ENCODE assay signal across 1 cellular context in the genomic region with DNA sequence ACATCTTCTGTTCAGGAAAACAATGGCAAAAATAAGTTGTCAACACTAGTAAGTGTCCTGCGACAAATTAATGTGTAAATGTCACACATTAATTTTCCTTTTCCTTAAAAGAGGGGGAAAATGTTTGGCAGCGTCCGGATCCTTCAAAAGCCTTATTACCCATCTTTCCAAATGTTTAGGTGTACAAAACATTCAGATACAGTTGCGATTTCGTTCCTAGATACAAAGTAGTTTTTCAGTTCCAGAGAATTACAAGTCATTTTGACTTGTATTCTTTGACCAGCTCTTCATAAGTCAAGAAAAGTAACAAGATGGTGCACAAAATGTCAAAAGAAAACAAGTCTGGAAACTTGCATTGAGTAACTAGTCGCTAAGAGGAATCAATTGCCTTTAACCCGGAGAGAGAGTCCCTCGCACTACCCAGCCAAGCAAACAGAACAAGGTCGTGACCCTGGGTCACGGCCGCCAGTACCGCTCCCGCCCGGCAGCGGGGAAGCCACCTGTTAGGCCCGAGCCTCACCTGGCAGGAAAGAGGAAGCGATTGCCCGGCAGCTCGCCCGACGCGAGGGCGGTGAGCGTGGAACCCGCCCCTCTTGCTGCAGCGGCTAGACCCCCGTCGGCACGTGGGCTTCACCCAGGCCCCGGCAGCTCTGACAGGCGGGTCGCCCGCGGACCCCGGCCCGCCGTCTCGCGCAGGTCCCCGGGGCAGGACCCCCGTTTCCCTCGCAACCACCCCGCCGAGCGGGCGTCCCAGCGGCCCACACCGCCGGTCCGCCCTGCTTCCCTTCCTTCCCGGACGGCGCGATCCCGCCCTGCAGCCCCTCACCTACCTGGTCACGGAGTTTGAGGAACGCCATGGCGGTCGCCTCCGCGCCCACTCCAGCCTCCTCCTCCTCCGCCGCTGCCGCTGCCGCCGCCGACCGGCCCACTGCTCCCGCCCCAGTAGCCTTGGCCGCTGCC.
TF ChIP-seq lines count a peak whose summit lies in the region.

No MANE protein-coding gene starts in this region.

TF ChIP-seq in GM12878, 131 proteins besides CTCF, POLR2A, EP300 and RAD21 (continued from another document and continues in another):
- no peak for TF ChIP-seq ZNF592 (IDR thresholded peaks at IDR 0.05)
- no peak for TF ChIP-seq POU2F2 (IDR thresholded peaks at IDR 0.05; ENCODE audit: borderline replicate concordance, low read depth, low read length)
- no peak for TF ChIP-seq KAT2A (conservative IDR thresholded peaks at IDR 0.05; ENCODE audit: control insufficient read depth, low read depth, low read length)
- peak; percentile 96 for TF ChIP-seq TCF3 (IDR thresholded peaks at IDR 0.05; ENCODE audit: borderline replicate concordance, insufficient read depth, low read depth, low read length)
- TF ChIP-seq NR2C2 (IDR thresholded peaks at IDR 0.05; ENCODE audit: borderline replicate concordance, control insufficient read depth, insufficient read length, low read depth), result peak; percentile 64
- TF ChIP-seq ZNF217 (IDR thresholded peaks at IDR 0.05), result no peak
- no peak for TF ChIP-seq EZH2 (IDR thresholded peaks at IDR 0.05; ENCODE audit: borderline replicate concordance, control insufficient read depth, low read depth, low read length)
- peak; percentile 43; the same call in 1 of the 2 replicates for TF ChIP-seq CREM (IDR thresholded peaks at IDR 0.05; ENCODE audit: low read depth)
- peak; percentile 33 for TF ChIP-seq USF1 (IDR thresholded peaks at IDR 0.05; ENCODE audit: borderline replicate concordance, extremely low read length, insufficient read depth, low read depth, low read length)
- TF ChIP-seq SP1 (IDR thresholded peaks at IDR 0.05; ENCODE audit: low read depth, low read length), result peak; percentile 31
- no peak for TF ChIP-seq JUND (IDR thresholded peaks at IDR 0.05; ENCODE audit: low read depth, low read length)
- peak; percentile 82 for TF ChIP-seq IKZF1 (conservative IDR thresholded peaks at IDR 0.05)
- no peak for TF ChIP-seq CEBPB (IDR thresholded peaks at IDR 0.05; ENCODE audit: borderline replicate concordance in 1 of 2, low read depth in 2 of 2, low read length in 2 of 2)
- TF ChIP-seq PBX3 (IDR thresholded peaks at IDR 0.05; ENCODE audit: insufficient replicate concordance, low read depth, low read length), result no peak
- peak; percentile 28 to 73; a peak in 1 of 4 replicates for TF ChIP-seq BHLHE40 (IDR thresholded peaks at IDR 0.05; ENCODE audit: borderline replicate concordance in 1 of 2, low read depth in 2 of 2, low read length in 1 of 2)
- TF ChIP-seq SIN3A (IDR thresholded peaks at IDR 0.05; ENCODE audit: low read depth, low read length), result 0 out of 2 replicates have a peak, but pooled peaks have one; percentile 25
- no peak for TF ChIP-seq SMAD1 (IDR thresholded peaks at IDR 0.05; ENCODE audit: low read depth, partially characterized antibody)
- TF ChIP-seq, protein P1, sequence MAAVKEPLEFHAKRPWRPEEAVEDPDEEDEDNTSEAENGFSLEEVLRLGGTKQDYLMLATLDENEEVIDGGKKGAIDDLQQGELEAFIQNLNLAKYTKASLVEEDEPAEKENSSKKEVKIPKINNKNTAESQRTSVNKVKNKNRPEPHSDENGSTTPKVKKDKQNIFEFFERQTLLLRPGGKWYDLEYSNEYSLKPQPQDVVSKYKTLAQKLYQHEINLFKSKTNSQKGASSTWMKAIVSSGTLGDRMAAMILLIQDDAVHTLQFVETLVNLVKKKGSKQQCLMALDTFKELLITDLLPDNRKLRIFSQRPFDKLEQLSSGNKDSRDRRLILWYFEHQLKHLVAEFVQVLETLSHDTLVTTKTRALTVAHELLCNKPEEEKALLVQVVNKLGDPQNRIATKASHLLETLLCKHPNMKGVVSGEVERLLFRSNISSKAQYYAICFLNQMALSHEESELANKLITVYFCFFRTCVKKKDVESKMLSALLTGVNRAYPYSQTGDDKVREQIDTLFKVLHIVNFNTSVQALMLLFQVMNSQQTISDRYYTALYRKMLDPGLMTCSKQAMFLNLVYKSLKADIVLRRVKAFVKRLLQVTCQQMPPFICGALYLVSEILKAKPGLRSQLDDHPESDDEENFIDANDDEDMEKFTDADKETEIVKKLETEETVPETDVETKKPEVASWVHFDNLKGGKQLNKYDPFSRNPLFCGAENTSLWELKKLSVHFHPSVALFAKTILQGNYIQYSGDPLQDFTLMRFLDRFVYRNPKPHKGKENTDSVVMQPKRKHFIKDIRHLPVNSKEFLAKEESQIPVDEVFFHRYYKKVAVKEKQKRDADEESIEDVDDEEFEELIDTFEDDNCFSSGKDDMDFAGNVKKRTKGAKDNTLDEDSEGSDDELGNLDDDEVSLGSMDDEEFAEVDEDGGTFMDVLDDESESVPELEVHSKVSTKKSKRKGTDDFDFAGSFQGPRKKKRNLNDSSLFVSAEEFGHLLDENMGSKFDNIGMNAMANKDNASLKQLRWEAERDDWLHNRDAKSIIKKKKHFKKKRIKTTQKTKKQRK (IDR thresholded peaks at IDR 0.05; ENCODE audit: low read depth, low read length), result no peak
- peak; percentile 87 for TF ChIP-seq SPI1 (IDR thresholded peaks at IDR 0.05; ENCODE audit: borderline replicate concordance, insufficient read depth, low read depth, low read length)
- TF ChIP-seq NR2C1 (IDR thresholded peaks at IDR 0.05), result peak; percentile 84
- TF ChIP-seq TCF12 (IDR thresholded peaks at IDR 0.05; ENCODE audit: low read depth, low read length), result peak; percentile 91
- TF ChIP-seq, protein P2, sequence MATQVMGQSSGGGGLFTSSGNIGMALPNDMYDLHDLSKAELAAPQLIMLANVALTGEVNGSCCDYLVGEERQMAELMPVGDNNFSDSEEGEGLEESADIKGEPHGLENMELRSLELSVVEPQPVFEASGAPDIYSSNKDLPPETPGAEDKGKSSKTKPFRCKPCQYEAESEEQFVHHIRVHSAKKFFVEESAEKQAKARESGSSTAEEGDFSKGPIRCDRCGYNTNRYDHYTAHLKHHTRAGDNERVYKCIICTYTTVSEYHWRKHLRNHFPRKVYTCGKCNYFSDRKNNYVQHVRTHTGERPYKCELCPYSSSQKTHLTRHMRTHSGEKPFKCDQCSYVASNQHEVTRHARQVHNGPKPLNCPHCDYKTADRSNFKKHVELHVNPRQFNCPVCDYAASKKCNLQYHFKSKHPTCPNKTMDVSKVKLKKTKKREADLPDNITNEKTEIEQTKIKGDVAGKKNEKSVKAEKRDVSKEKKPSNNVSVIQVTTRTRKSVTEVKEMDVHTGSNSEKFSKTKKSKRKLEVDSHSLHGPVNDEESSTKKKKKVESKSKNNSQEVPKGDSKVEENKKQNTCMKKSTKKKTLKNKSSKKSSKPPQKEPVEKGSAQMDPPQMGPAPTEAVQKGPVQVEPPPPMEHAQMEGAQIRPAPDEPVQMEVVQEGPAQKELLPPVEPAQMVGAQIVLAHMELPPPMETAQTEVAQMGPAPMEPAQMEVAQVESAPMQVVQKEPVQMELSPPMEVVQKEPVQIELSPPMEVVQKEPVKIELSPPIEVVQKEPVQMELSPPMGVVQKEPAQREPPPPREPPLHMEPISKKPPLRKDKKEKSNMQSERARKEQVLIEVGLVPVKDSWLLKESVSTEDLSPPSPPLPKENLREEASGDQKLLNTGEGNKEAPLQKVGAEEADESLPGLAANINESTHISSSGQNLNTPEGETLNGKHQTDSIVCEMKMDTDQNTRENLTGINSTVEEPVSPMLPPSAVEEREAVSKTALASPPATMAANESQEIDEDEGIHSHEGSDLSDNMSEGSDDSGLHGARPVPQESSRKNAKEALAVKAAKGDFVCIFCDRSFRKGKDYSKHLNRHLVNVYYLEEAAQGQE (IDR thresholded peaks at IDR 0.05; ENCODE audit: low read depth, low read length), result no peak
- no peak for TF ChIP-seq WRNIP1 (IDR thresholded peaks at IDR 0.05; ENCODE audit: borderline replicate concordance, low read depth, low read length)
- TF ChIP-seq MEF2A (IDR thresholded peaks at IDR 0.05; ENCODE audit: insufficient read depth, low read depth, low read length), result no peak
- TF ChIP-seq KLF5 (IDR thresholded peaks at IDR 0.05; ENCODE audit: partially characterized antibody), result no peak
- no peak for TF ChIP-seq HDAC6 (IDR thresholded peaks at IDR 0.05; ENCODE audit: unreplicated experiment)
- peak; percentile 65 for TF ChIP-seq MXI1 (IDR thresholded peaks at IDR 0.05; ENCODE audit: low read depth, low read length)
- TF ChIP-seq, protein P3, sequence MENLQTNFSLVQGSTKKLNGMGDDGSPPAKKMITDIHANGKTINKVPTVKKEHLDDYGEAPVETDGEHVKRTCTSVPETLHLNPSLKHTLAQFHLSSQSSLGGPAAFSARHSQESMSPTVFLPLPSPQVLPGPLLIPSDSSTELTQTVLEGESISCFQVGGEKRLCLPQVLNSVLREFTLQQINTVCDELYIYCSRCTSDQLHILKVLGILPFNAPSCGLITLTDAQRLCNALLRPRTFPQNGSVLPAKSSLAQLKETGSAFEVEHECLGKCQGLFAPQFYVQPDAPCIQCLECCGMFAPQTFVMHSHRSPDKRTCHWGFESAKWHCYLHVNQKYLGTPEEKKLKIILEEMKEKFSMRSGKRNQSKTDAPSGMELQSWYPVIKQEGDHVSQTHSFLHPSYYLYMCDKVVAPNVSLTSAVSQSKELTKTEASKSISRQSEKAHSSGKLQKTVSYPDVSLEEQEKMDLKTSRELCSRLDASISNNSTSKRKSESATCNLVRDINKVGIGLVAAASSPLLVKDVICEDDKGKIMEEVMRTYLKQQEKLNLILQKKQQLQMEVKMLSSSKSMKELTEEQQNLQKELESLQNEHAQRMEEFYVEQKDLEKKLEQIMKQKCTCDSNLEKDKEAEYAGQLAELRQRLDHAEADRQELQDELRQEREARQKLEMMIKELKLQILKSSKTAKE (IDR thresholded peaks at IDR 0.05; ENCODE audit: low read depth, poor library complexity, severe bottlenecking), result no peak
- TF ChIP-seq DPF2 (IDR thresholded peaks at IDR 0.05), result peak; percentile 73
- no peak for TF ChIP-seq PRDM15 (CRISPR knock-in tag; IDR thresholded peaks at IDR 0.05)
- no peak for TF ChIP-seq YBX1 (IDR thresholded peaks at IDR 0.05)
- TF ChIP-seq FOXK2 (IDR thresholded peaks at IDR 0.05), result no peak
- TF ChIP-seq NR2F1 (conservative IDR thresholded peaks at IDR 0.05), result peak; percentile 98
- no peak for TF ChIP-seq STAT3 (IDR thresholded peaks at IDR 0.05; ENCODE audit: low read depth, low read length)
- no peak for TF ChIP-seq SMARCA5 (IDR thresholded peaks at IDR 0.05)
